8 cellular contexts compared by ENCODE assay signal in the genomic region with DNA sequence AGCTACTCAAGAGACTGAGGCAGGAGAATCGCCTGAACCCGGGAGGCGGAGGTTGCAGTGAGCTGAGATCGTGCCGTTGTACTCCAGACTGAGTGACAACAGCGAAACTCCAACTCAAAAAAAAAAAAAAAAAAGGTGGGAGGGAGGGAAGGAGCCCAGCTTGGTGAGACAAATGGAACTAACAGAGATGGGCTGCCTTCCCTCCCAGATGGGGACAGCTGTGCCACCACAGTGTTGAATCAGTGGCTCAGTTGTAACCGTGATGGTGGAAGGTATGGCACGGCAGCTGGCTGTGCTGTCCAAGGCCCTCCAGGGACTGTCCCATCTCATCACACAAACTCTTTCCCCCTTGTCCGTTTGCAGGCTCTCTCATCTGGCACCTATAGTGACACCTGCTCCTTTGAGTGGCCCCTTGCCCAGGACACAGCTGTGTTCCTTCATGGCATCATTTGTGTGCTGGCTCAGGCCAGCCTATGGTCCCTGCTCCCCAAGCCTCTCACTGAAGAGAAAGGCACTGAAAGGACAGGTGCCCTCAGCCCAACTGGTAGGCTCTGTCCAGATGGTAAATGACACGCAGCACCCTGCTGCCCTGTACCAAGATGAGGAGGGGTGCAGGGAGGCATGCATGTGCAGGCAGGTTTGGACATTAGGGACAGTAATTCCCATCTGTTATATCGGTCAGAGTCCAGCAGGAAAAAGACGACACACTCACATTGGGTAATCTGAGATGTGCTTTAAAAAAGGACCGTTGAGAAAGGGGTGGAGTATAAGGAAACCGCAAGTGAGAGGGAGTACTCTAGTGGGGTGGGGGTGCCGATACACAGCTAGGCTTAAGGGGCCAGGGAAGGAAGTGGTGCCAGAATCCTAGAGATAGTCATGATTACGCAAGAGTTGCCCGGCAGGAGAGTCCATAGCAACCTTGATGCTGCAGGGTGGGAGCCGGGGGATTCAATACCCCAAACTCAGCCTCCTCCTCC. TPM values are rescaled to one million over a fixed set of nuclear protein-coding genes. Genes with fewer than 3 reads are reported as not detected.
DNase-seq lines count a peak whose midpoint lies in the region; ATAC-seq and TF ChIP-seq lines count a peak whose summit lies in the region.

No MANE protein-coding gene starts in this region.

- H3K18ac ChIP-seq in neuronal stem cell (ENCODE audit: low read length), result peak overlapping the region; percentile 81

- H3K14ac ChIP-seq in neuronal stem cell (ENCODE audit: low read length), result peak overlapping the region; percentile 72

- DNase-seq in EL, result peak; percentile 68
- DNase-seq in NCI-H524 (lab: John Stamatoyannopoulos, UW), result peak; percentile 96 to 99
- DNase-seq in choroid plexus epithelial cell (ENCODE audit: low read depth), result peak; percentile 83
- no peak for DNase-seq in neuronal stem cell (ENCODE audit: low spot score)
- DNase-seq in NCI-H2081 (lab: John Stamatoyannopoulos, UW), result no peak
- no peak for DNase-seq in germinal center (ENCODE audit: low spot score)

- H2BK12ac ChIP-seq in neuronal stem cell (ENCODE audit: low read length), result peak overlapping the region; percentile 87

- no peak overlapping the region for H4K91ac ChIP-seq in neuronal stem cell (ENCODE audit: low read depth, low read length, poor library complexity)

- no peaks in the 10 kb centered on the region for H3K9me3 ChIP-seq in neuronal stem cell (replicated peaks in 1 of 2; ENCODE audit: control insufficient read depth in 2 of 2, insufficient read depth in 1 of 2, low read depth in 1 of 2, low read length in 2 of 2)

- no peak overlapping the region for H3K23ac ChIP-seq in neuronal stem cell (ENCODE audit: low read depth, low read length, poor library complexity)

- no peaks in the 10 kb centered on the region for H3K79me1 ChIP-seq in neuronal stem cell (ENCODE audit: low read depth, low read length)

- H3K27ac ChIP-seq in neuronal stem cell (replicated peaks; ENCODE audit: low read length), result no peak overlapping the region

- no peak overlapping the region for H4K8ac ChIP-seq in neuronal stem cell (ENCODE audit: low read depth, low read length)

- H3K27me3 ChIP-seq in neuronal stem cell (ENCODE audit: control insufficient read depth in 3 of 3, insufficient read depth in 3 of 3, low read depth in 1 of 3, low read length in 3 of 3), result peaks cover 0 to 6% (median 0%) of the 10 kb centered on the region in 3 experiments

- H3K4ac ChIP-seq in neuronal stem cell (ENCODE audit: low read length), result peak overlapping the region; percentile 10

- H3K4me3 ChIP-seq in choroid plexus epithelial cell (ENCODE audit: low read depth, low read length), result no peak overlapping the region
- H3K4me3 ChIP-seq in neuronal stem cell (ENCODE audit: low read length in 2 of 2), result peak overlapping the region in 1 of 2 donors; percentile 2

- H3K9ac ChIP-seq in neuronal stem cell (ENCODE audit: low read depth, low read length, poor library complexity), result no peak overlapping the region

- H2BK5ac ChIP-seq in neuronal stem cell (ENCODE audit: low read length), result no peak overlapping the region

- peak overlapping the region; percentile 51 for H2BK15ac ChIP-seq in neuronal stem cell (ENCODE audit: low read length)

- no peak overlapping the region for H3K4me2 ChIP-seq in neuronal stem cell (ENCODE audit: insufficient read depth, low read length, poor library complexity, severe bottlenecking)

- no peaks in the 10 kb centered on the region for H3K36me3 ChIP-seq in neuronal stem cell (replicated peaks in 1 of 2; ENCODE audit: control insufficient read depth in 2 of 2, insufficient read depth in 2 of 2, low read length in 2 of 2)

- peaks cover 12 to 25% of the 10 kb centered on the region in 2 donors for H3K4me1 ChIP-seq in neuronal stem cell (ENCODE audit: control insufficient read depth in 2 of 2, insufficient read depth in 1 of 2, low read depth in 1 of 2, low read length in 2 of 2)

- WGBS in neuronal stem cell (ENCODE audit: extremely low coverage in 2 of 2, insufficient read length in 2 of 2, insufficient replicate concordance in 1 of 2), 2 donors, result no CpG with 5 or more reads among the region's 18 CpGs

- H2AFZ ChIP-seq in neuronal stem cell (ENCODE audit: low read length), result no peak overlapping the region

- H2AK5ac ChIP-seq in neuronal stem cell (ENCODE audit: low read depth, low read length), result peak overlapping the region; percentile 53

- no peak for TF ChIP-seq CTCF in choroid plexus epithelial cell (conservative IDR thresholded peaks at IDR 0.05; ENCODE audit: low read depth, low read length)

- ATAC-seq in HG02642 (IDR thresholded peaks at IDR 0.05; ENCODE audit: poor library complexity, unreplicated experiment) (no peak), GM18870 (IDR thresholded peaks at IDR 0.05; ENCODE audit: unreplicated experiment) (no peak)

- H2BK120ac ChIP-seq in neuronal stem cell (ENCODE audit: low read depth, low read length), result peak overlapping the region; percentile 21

RNA-seq across cellular contexts. Expression of gene SMIM33, which starts 4.3 kb away (rescaled TPM):
- polyA plus RNA-seq in neuronal stem cell (2013, experiment 1 of 2), result not detected
- not detected for polyA plus RNA-seq in neuronal stem cell (2013, experiment 2 of 2)

RNA-seq across cellular contexts. Expression of gene STING1, which starts 7.5 kb away (rescaled TPM):
- 0.22 TPM for polyA plus RNA-seq in neuronal stem cell (2013, experiment 1 of 2)
- polyA plus RNA-seq in neuronal stem cell (2013, experiment 2 of 2), result 0.10 TPM

RNA-seq across cellular contexts. Expression of gene ECSCR, which starts 12.6 kb away (rescaled TPM):
- 0.32 TPM for polyA plus RNA-seq in neuronal stem cell (2013, experiment 1 of 2)
- 0.21 TPM for polyA plus RNA-seq in neuronal stem cell (2013, experiment 2 of 2)

RNA-seq across cellular contexts. Expression of gene DNAJC18, which starts 35.8 kb away (rescaled TPM):
- polyA plus RNA-seq in neuronal stem cell (2013, experiment 1 of 2), result 15.9 TPM
- 15.9 TPM for polyA plus RNA-seq in neuronal stem cell (2013, experiment 2 of 2)

Comparison
In these comparisons a context has a peak if more than half of its experiments do, and no peak if none do; other contexts are left out.
1. DNase-seq: peak in EL (single experiment), NCI-H524 (2 of 2) and choroid plexus epithelial cell (single experiment); none in neuronal stem cell (single experiment), NCI-H2081 (0 of 2) and germinal center (single experiment).